In the genomic region with DNA sequence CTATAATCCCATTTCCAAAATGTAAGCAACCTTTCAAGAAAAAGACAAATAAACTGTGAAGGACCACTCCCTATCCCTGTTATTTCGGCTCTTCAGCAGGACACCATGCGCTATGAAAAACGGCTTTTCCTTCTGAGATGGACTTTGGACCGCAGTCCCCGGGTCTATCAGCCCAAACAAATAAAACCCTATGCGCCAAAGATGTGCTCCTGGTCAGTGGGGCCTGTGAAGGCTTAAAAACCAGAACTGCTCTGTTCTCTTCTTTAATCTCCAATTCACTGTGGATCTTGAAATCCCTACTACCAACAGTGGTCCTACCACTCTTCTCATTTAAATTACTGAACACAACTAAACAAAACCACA, we compare ENCODE assay signal across 15 cellular contexts. TPM values are rescaled to one million over a fixed set of nuclear protein-coding genes. Genes with fewer than 3 reads are reported as not detected.
DNase-seq lines count a peak whose midpoint lies in the region; ATAC-seq, FAIRE-seq and TF ChIP-seq lines count a peak whose summit lies in the region.
"Had no signal": no experiment of that assay in that cellular context is flagged by ENCODE, and none has a peak within 500 bp of the region (broad histone marks: within the 10 kb centered on the region; RNA-seq: fewer than 3 reads in every experiment).

No MANE protein-coding gene starts in this region.

- H3K4me2 ChIP-seq in OCI-LY1 (ENCODE audit: low read length) = peak overlapping the region; percentile 45; the same call in 1 of the 2 replicates
- H3K4me2 ChIP-seq in keratinocyte (ENCODE audit: control insufficient read depth, extremely low read depth, insufficient read depth, low read depth, low read length) = no peak overlapping the region

- no peak for FAIRE-seq in keratinocyte (lab: Jason Lieb, UNC)
- FAIRE-seq: colon had no signal

- H3K27ac ChIP-seq in OCI-LY1 (ENCODE audit: low read depth, low read length, poor library complexity, severe bottlenecking) (peak overlapping the region; percentile 98), keratinocyte (ENCODE audit: control insufficient read depth, insufficient read depth, low read length) (peak overlapping the region; percentile 82)

- no peaks in the 10 kb centered on the region for H3K27me3 Mint-ChIP-seq in activated CD4-positive, alpha-beta memory T cell treated with anti-CD3 and anti-CD28 coated beads for 36 hours
- no peaks in the 10 kb centered on the region for H3K27me3 Mint-ChIP-seq in activated CD4-positive, alpha-beta memory T cell treated with anti-CD3 and anti-CD28 coated beads, Interleukin-2, amount 10 ng/mL, durations not matched to agents 7 days and 5 days

- H3K36me3 ChIP-seq in OCI-LY1 (ENCODE audit: insufficient read depth, low read length) (no peaks in the 10 kb centered on the region), keratinocyte (ENCODE audit: control insufficient read depth in 2 of 2, extremely low read depth in 1 of 2, insufficient read depth in 2 of 2, low read length in 2 of 2) (no peaks in the 10 kb centered on the region)
- H3K36me3 ChIP-seq: SJSA1 had no signal

- no peaks in the 10 kb centered on the region for H3K9me2 ChIP-seq in OCI-LY1 (ENCODE audit: low read depth, low read length)

- intact Hi-C loops in activated CD4-positive, alpha-beta memory T cell treated with anti-CD3 and anti-CD28 coated beads for 36 hours (cut with micrococcal nuclease) = no loop called here

- H3K36me3 Mint-ChIP-seq in activated CD4-positive, alpha-beta memory T cell treated with anti-CD3 and anti-CD28 coated beads for 36 hours = peaks cover 9% of the 10 kb centered on the region
- H3K36me3 Mint-ChIP-seq in activated CD4-positive, alpha-beta memory T cell treated with anti-CD3 and anti-CD28 coated beads, Interleukin-2, amount 10 ng/mL, durations not matched to agents 7 days and 5 days (ENCODE audit: low read depth) = peaks cover 27% of the 10 kb centered on the region
- peaks cover 48% of the 10 kb centered on the region for H3K36me3 Mint-ChIP-seq in stimulated activated effector memory CD8-positive, alpha-beta T cell treated with anti-CD3 and anti-CD28 coated beads, Interleukin-12 subunit alpha, Interleukin-12 subunit beta, amount 100 ng/mL, for 72 hours

- CTCF ChIA-PET in activated CD4-positive, alpha-beta memory T cell treated with anti-CD3 and anti-CD28 coated beads for 36 hours (lab: Charles Lee) = interaction anchor here (1.1 to 1.6 kb wide), 2 partner anchors 21 to 34 kb away, joined by 3 to 4 read pairs; a partner anchor contains a TSS
- CTCF ChIA-PET in activated CD4-positive, alpha-beta memory T cell treated with anti-CD3 and anti-CD28 coated beads, Interleukin-2, amount 10 ng/mL, durations not matched to agents 7 days and 5 days (lab: Charles Lee) = no interaction called here

- DNase-seq in activated CD4-positive, alpha-beta memory T cell treated with anti-CD3 and anti-CD28 coated beads for 36 hours = no peak
- no peak for DNase-seq in activated CD4-positive, alpha-beta memory T cell treated with anti-CD3 and anti-CD28 coated beads, Interleukin-2, amount 10 ng/mL, durations not matched to agents 7 days and 5 days
- DNase-seq in keratinocyte (ENCODE audit: low read depth, low spot score) (no peak), NCI-H1417 treated with DMSO at 0.1 percent for 48 hours (lab: John Stamatoyannopoulos, UW) (no peak)
- DNase-seq in stimulated activated effector memory CD8-positive, alpha-beta T cell treated with anti-CD3 and anti-CD28 coated beads, Interleukin-12 subunit alpha, Interleukin-12 subunit beta, amount 100 ng/mL, for 72 hours (ENCODE audit: low spot score in 2 of 2) = no peak
- DNase-seq: ACHN; activated naive CD4-positive, alpha-beta T cell; NCI-H510A; stimulated activated CD4-positive, alpha-beta T cell treated with anti-CD3 and anti-CD28 coated beads, Interleukin-4, amount 100 ng/mL, for 1 hour; substantia nigra had no signal

- no peak for ATAC-seq in stimulated activated effector memory CD8-positive, alpha-beta T cell treated with anti-CD3 and anti-CD28 coated beads, Interleukin-12 subunit alpha, Interleukin-12 subunit beta, amount 100 ng/mL, for 72 hours
- ATAC-seq in GM21367 (IDR thresholded peaks at IDR 0.05; ENCODE audit: unreplicated experiment) = no peak
- ATAC-seq in GM18858 (IDR thresholded peaks at IDR 0.05; ENCODE audit: unreplicated experiment) = no peak

- peak overlapping the region; percentile 0 for H3K4me3 ChIP-seq in OCI-LY1 (ENCODE audit: low read depth, low read length, poor library complexity, severe bottlenecking)
- H3K4me3 ChIP-seq in keratinocyte (ENCODE audit: control insufficient read depth in 2 of 3, extremely low read depth in 1 of 3, insufficient read depth in 2 of 3, low read depth in 1 of 3, low read length in 3 of 3) = no peak overlapping the region
- H3K4me3 ChIP-seq: SJSA1 had no signal

- H3K27me3 ChIP-seq in OCI-LY1 (ENCODE audit: insufficient read depth, low read length) (no peaks in the 10 kb centered on the region), keratinocyte (ENCODE audit: control insufficient read depth, extremely low read depth, insufficient read depth, low read length) (no peaks in the 10 kb centered on the region)
- H3K27me3 ChIP-seq: SJSA1 had no signal

- H4K20me1 ChIP-seq in OCI-LY1 (ENCODE audit: insufficient read depth, low read length) (no peaks in the 10 kb centered on the region), keratinocyte (ENCODE audit: control insufficient read depth, extremely low read depth, insufficient read depth, low read length) (peaks cover 5% of the 10 kb centered on the region)

- TF ChIP-seq CTCF in OCI-LY1 (IDR thresholded peaks at IDR 0.05; ENCODE audit: low read length) = no peak
- no peak for TF ChIP-seq CTCF in keratinocyte (optimal IDR thresholded peaks at IDR 0.05 in 1 of 3, IDR thresholded peaks at IDR 0.05 in 1 of 3, conservative IDR thresholded peaks at IDR 0.05 in 1 of 3; ENCODE audit: extremely low read depth in 1 of 3, insufficient read depth in 2 of 3, low read length in 3 of 3)

- peaks cover 92% of the 10 kb centered on the region for H3K4me1 ChIP-seq in OCI-LY1 (ENCODE audit: insufficient read depth, low read length, severe bottlenecking)
- H3K4me1 ChIP-seq in keratinocyte (ENCODE audit: control insufficient read depth, extremely low read depth, insufficient read depth, low read length) = peaks cover 76% of the 10 kb centered on the region

- H3F3A ChIP-seq in OCI-LY1 (ENCODE audit: insufficient read depth, low read length) = no peaks in the 10 kb centered on the region

- peak overlapping the region; percentile 60 for H3K9ac ChIP-seq in OCI-LY1 (ENCODE audit: low read length)
- H3K9ac ChIP-seq in keratinocyte (ENCODE audit: control insufficient read depth, extremely low read depth, insufficient read depth, low read length) = no peak overlapping the region

- dilution Hi-C loops in keratinocyte (cut with MboI; ENCODE audit: extremely low pct_ligation_motif_present, low sequenced_read_pairs) = no loop called here

- peaks cover 92% of the 10 kb centered on the region for H3K4me1 Mint-ChIP-seq in activated CD4-positive, alpha-beta memory T cell treated with anti-CD3 and anti-CD28 coated beads for 36 hours (ENCODE audit: low read depth)
- peaks cover 82% of the 10 kb centered on the region for H3K4me1 Mint-ChIP-seq in activated CD4-positive, alpha-beta memory T cell treated with anti-CD3 and anti-CD28 coated beads, Interleukin-2, amount 10 ng/mL, durations not matched to agents 7 days and 5 days
- H3K4me1 Mint-ChIP-seq in stimulated activated effector memory CD8-positive, alpha-beta T cell treated with anti-CD3 and anti-CD28 coated beads, Interleukin-12 subunit alpha, Interleukin-12 subunit beta, amount 100 ng/mL, for 72 hours = peaks cover 87% of the 10 kb centered on the region

- POLR2A ChIA-PET in activated CD4-positive, alpha-beta memory T cell treated with anti-CD3 and anti-CD28 coated beads for 36 hours (lab: Charles Lee) = no interaction called here
- POLR2A ChIA-PET in activated CD4-positive, alpha-beta memory T cell treated with anti-CD3 and anti-CD28 coated beads, Interleukin-2, amount 10 ng/mL, durations not matched to agents 7 days and 5 days (lab: Charles Lee) = interaction anchor here (1.9 kb wide), 1 partner anchor 25 kb away, joined by 4 read pairs; no protein-coding TSS in a partner anchor

- H3K9me3 Mint-ChIP-seq in activated CD4-positive, alpha-beta memory T cell treated with anti-CD3 and anti-CD28 coated beads for 36 hours = no peaks in the 10 kb centered on the region
- no peaks in the 10 kb centered on the region for H3K9me3 Mint-ChIP-seq in activated CD4-positive, alpha-beta memory T cell treated with anti-CD3 and anti-CD28 coated beads, Interleukin-2, amount 10 ng/mL, durations not matched to agents 7 days and 5 days
- H3K9me3 Mint-ChIP-seq in stimulated activated effector memory CD8-positive, alpha-beta T cell treated with anti-CD3 and anti-CD28 coated beads, Interleukin-12 subunit alpha, Interleukin-12 subunit beta, amount 100 ng/mL, for 72 hours = no peaks in the 10 kb centered on the region

- H3K9me1 ChIP-seq in keratinocyte (ENCODE audit: control insufficient read depth, extremely low read depth, insufficient read depth, low read length) = peaks cover 2% of the 10 kb centered on the region

- H3K4me3 Mint-ChIP-seq in activated CD4-positive, alpha-beta memory T cell treated with anti-CD3 and anti-CD28 coated beads for 36 hours = no peak overlapping the region
- H3K4me3 Mint-ChIP-seq in activated CD4-positive, alpha-beta memory T cell treated with anti-CD3 and anti-CD28 coated beads, Interleukin-2, amount 10 ng/mL, durations not matched to agents 7 days and 5 days = no peak overlapping the region
- H3K4me3 Mint-ChIP-seq in stimulated activated effector memory CD8-positive, alpha-beta T cell treated with anti-CD3 and anti-CD28 coated beads, Interleukin-12 subunit alpha, Interleukin-12 subunit beta, amount 100 ng/mL, for 72 hours = peak overlapping the region; percentile 59

- H3K9me3 ChIP-seq in OCI-LY1 (ENCODE audit: low read length) = no peaks in the 10 kb centered on the region
- no peaks in the 10 kb centered on the region for H3K9me3 ChIP-seq in keratinocyte (ENCODE audit: control insufficient read depth, low read depth, low read length)
- H3K9me3 ChIP-seq: SJSA1 had no signal

- H3K79me2 ChIP-seq in OCI-LY1 (ENCODE audit: insufficient read depth, low read length) = peaks cover 60% of the 10 kb centered on the region
- H3K79me2 ChIP-seq in keratinocyte (ENCODE audit: control insufficient read depth, insufficient read depth, low read length) = peaks cover 28% of the 10 kb centered on the region

- H2AFZ ChIP-seq in OCI-LY1 (ENCODE audit: low read length) (no peak overlapping the region), keratinocyte (ENCODE audit: control insufficient read depth, low read length) (no peak overlapping the region)

- H3K27ac Mint-ChIP-seq in activated CD4-positive, alpha-beta memory T cell treated with anti-CD3 and anti-CD28 coated beads for 36 hours = peak overlapping the region; percentile 75
- H3K27ac Mint-ChIP-seq in activated CD4-positive, alpha-beta memory T cell treated with anti-CD3 and anti-CD28 coated beads, Interleukin-2, amount 10 ng/mL, durations not matched to agents 7 days and 5 days = no peak overlapping the region
- peak overlapping the region; percentile 84 for H3K27ac Mint-ChIP-seq in stimulated activated effector memory CD8-positive, alpha-beta T cell treated with anti-CD3 and anti-CD28 coated beads, Interleukin-12 subunit alpha, Interleukin-12 subunit beta, amount 100 ng/mL, for 72 hours

RNA-seq across cellular contexts. Expression of a gene that starts 33.3 kb away (rescaled TPM):
- 10 to 100 TPM; 91.9 to 92.3 TPM for total RNA-seq in activated CD4-positive, alpha-beta memory T cell treated with anti-CD3 and anti-CD28 coated beads for 36 hours
- 100 to 1,000 TPM; 149 to 158 TPM for total RNA-seq in activated CD4-positive, alpha-beta memory T cell treated with anti-CD3 and anti-CD28 coated beads, Interleukin-2, amount 10 ng/mL, durations not matched to agents 7 days and 5 days
- polyA plus RNA-seq in keratinocyte = 18.5 to 30.1 TPM (median 19.2 TPM) in 3 replicates
- 12.1 TPM for polyA plus RNA-seq in keratinocyte (2011; ENCODE audit: low read depth)
- 19.0 and 25.8 TPM in 2 replicates for polyA plus RNA-seq in keratinocyte (2011; cell fraction: cytosol; rRNA removed)
- polyA plus RNA-seq in keratinocyte (2011; cell fraction: nucleus; rRNA removed) = 29.1 and 30.6 TPM in 2 replicates
- polyA plus RNA-seq in keratinocyte (2012; ENCODE audit: low replicate concordance) = 13.3 and 28.0 TPM in 2 replicates
- polyA minus RNA-seq in keratinocyte = 22.0 to 50.7 TPM (median 27.9 TPM) in 3 replicates
- 21.5 TPM for polyA minus RNA-seq in keratinocyte (2011; cell fraction: cytosol; rRNA and poly(A)+ RNA removed)
- polyA minus RNA-seq in keratinocyte (2011; cell fraction: nucleus; rRNA and poly(A)+ RNA removed) = 16.7 and 26.4 TPM in 2 replicates
